11 cellular contexts compared by ENCODE assay signal in genomic region chr18:63238711-63239110, GRCh38.
A peak's percentile ranks its signal among the peaks of the same experiment; 100 is the strongest.
DNase-seq lines count a peak whose midpoint lies in the region; ATAC-seq and TF ChIP-seq lines count a peak whose summit lies in the region.
"Had no signal": no experiment of that assay in that cellular context is flagged by ENCODE, and none has a peak within 500 bp of the region (broad histone marks: within the 10 kb centered on the region; RNA-seq: fewer than 3 reads in every experiment).

No MANE protein-coding gene starts in this region.

- no peaks in the 10 kb centered on the region for H3K9me2 ChIP-seq in PC-3 (replicated peaks; ENCODE audit: low read length)

- peaks cover 6% of the 10 kb centered on the region for H3K36me3 ChIP-seq in CD8-positive, alpha-beta T cell (ENCODE audit: insufficient read depth, low read length)
- H3K36me3 ChIP-seq in PC-3 (ENCODE audit: low read depth, low read length) (no peaks in the 10 kb centered on the region), esophagus squamous epithelium (no peaks in the 10 kb centered on the region), prostate gland (no peaks in the 10 kb centered on the region)

- TF ChIP-seq CTCF in CD8-positive, alpha-beta T cell (IDR thresholded peaks at IDR 0.05), result no peak
- no peak for TF ChIP-seq CTCF in PC-3 (conservative IDR thresholded peaks at IDR 0.05; ENCODE audit: low read depth, low read length)
- no peak for TF ChIP-seq CTCF in esophagus squamous epithelium (IDR thresholded peaks at IDR 0.05)
- no peak for TF ChIP-seq CTCF in prostate gland (IDR thresholded peaks at IDR 0.05)

- POLR2A ChIA-PET in CD8-positive, alpha-beta T cell (lab: Charles Lee), result no interaction called here
- POLR2A ChIA-PET in PC-3 (lab: Charles Lee; ENCODE audit: unreplicated experiment), result no interaction called here

- peaks cover 51% of the 10 kb centered on the region for H3K4me1 Mint-ChIP-seq in CD8-positive, alpha-beta T cell (ENCODE audit: low read depth)
- peaks cover 51% of the 10 kb centered on the region for H3K4me1 Mint-ChIP-seq in activated CD4-positive, alpha-beta T cell treated with anti-CD3 and anti-CD28 coated beads, Interleukin-2, amount 10 ng/mL, durations not matched to agents 24 days and 14 days

- H3K4me1 ChIP-seq in CD8-positive, alpha-beta T cell (ENCODE audit: insufficient read depth, low read length), result peaks cover 17% of the 10 kb centered on the region
- peaks cover 19% of the 10 kb centered on the region for H3K4me1 ChIP-seq in PC-3 (ENCODE audit: insufficient read depth, low read length)
- H3K4me1 ChIP-seq in esophagus squamous epithelium, result peaks cover 15 to 30% (median 15%) of the 10 kb centered on the region in 3 donors
- H3K4me1 ChIP-seq in prostate gland (replicated peaks), result no peaks in the 10 kb centered on the region

- TF ChIP-seq POLR2A in esophagus squamous epithelium (IDR thresholded peaks at IDR 0.05) (no peak), prostate gland (IDR thresholded peaks at IDR 0.05) (no peak)

- H3K4me3 Mint-ChIP-seq in CD8-positive, alpha-beta T cell, result no peak overlapping the region
- H3K4me3 Mint-ChIP-seq in activated CD4-positive, alpha-beta T cell treated with anti-CD3 and anti-CD28 coated beads, Interleukin-2, amount 10 ng/mL, durations not matched to agents 24 days and 14 days, result no peak overlapping the region
- H3K4me3 Mint-ChIP-seq: natural killer cell treated with Interleukin-12 subunit alpha and Interleukin-12 subunit beta and Interleukin-15 and Interleukin-18, amount 100 ng/mL, for 72 hours had no signal

- peak overlapping the region; percentile 72 for H3K4me2 ChIP-seq in PC-3 (ENCODE audit: low read length)

- BruUV-seq in PC-3 (replicated peaks; lab: Mats Ljungman, UMichigan), result no TSS peak

- peaks cover 4% of the 10 kb centered on the region for H3K9me3 Mint-ChIP-seq in CD8-positive, alpha-beta T cell
- H3K9me3 Mint-ChIP-seq in activated CD4-positive, alpha-beta T cell treated with anti-CD3 and anti-CD28 coated beads, Interleukin-2, amount 10 ng/mL, durations not matched to agents 24 days and 14 days, result peaks cover 10% of the 10 kb centered on the region
- H3K9me3 Mint-ChIP-seq: natural killer cell treated with Interleukin-12 subunit alpha and Interleukin-12 subunit beta and Interleukin-15 and Interleukin-18, amount 100 ng/mL, for 72 hours had no signal

- no peak for ATAC-seq in CD8-positive, alpha-beta T cell
- ATAC-seq in PC-3, result no peak
- ATAC-seq: activated CD4-positive, CD25-positive, alpha-beta regulatory T cell treated with anti-CD3 and anti-CD28 coated beads, Interleukin-2, amount 50 U/mL, for 24 hours; natural killer cell treated with Interleukin-12 subunit alpha and Interleukin-12 subunit beta and Interleukin-15 and Interleukin-18, amount 100 ng/mL, for 72 hours had no signal

- no peaks in the 10 kb centered on the region for H4K20me1 ChIP-seq in PC-3 (ENCODE audit: low read length)

- peaks cover 51% of the 10 kb centered on the region for H3K36me3 Mint-ChIP-seq in CD8-positive, alpha-beta T cell
- peaks cover 76% of the 10 kb centered on the region for H3K36me3 Mint-ChIP-seq in activated CD4-positive, alpha-beta T cell treated with anti-CD3 and anti-CD28 coated beads, Interleukin-2, amount 10 ng/mL, durations not matched to agents 24 days and 14 days (ENCODE audit: low read depth)

- no peaks in the 10 kb centered on the region for H3F3A ChIP-seq in PC-3 (ENCODE audit: low read length, unreplicated experiment)

- H3K4me3 ChIP-seq in CD8-positive, alpha-beta T cell (ENCODE audit: low read depth, low read length), result no peak overlapping the region
- H3K4me3 ChIP-seq in PC-3 (ENCODE audit: low read length) (peak overlapping the region; percentile 45; the same call in 1 of the 2 replicates), esophagus squamous epithelium (no peak overlapping the region), prostate gland (no peak overlapping the region)

- DNase-seq in CD8-positive, alpha-beta T cell, result no peak
- DNase-seq in PC-3, result no peak
- DNase-seq in esophagus squamous epithelium (lab: John Stamatoyannopoulos, UW), result no peak
- no peak for DNase-seq in prostate gland (ENCODE audit: low spot score)
- no peak for DNase-seq in T-helper 2 cell
- no peak for DNase-seq in NCI-H524 (lab: John Stamatoyannopoulos, UW)
- DNase-seq in CD1c-positive myeloid dendritic cell (ENCODE audit: extremely low spot score), result no peak
- no peak for DNase-seq in activated CD4-positive, alpha-beta T cell treated with anti-CD3 and anti-CD28 coated beads, Interleukin-2, amount 10 ng/mL, durations not matched to agents 24 days and 14 days
- DNase-seq: NCI-H2029 treated with DMSO at 0.1 percent for 48 hours had no signal

- H3K9ac ChIP-seq in PC-3 (ENCODE audit: low read length), result no peak overlapping the region

- H3K27ac Mint-ChIP-seq in CD8-positive, alpha-beta T cell, result peak overlapping the region; percentile 64
- no peak overlapping the region for H3K27ac Mint-ChIP-seq in activated CD4-positive, alpha-beta T cell treated with anti-CD3 and anti-CD28 coated beads, Interleukin-2, amount 10 ng/mL, durations not matched to agents 24 days and 14 days
- H3K27ac Mint-ChIP-seq: natural killer cell treated with Interleukin-12 subunit alpha and Interleukin-12 subunit beta and Interleukin-15 and Interleukin-18, amount 100 ng/mL, for 72 hours had no signal

- intact Hi-C loops in CD8-positive, alpha-beta T cell (cut with DNase I, micrococcal nuclease), result no loop called here
- intact Hi-C loops in PC-3 (cut with micrococcal nuclease) (loop anchor here (5.0 kb wide), 1 partner anchor 84 kb away; no protein-coding TSS in a partner anchor), esophagus squamous epithelium (cut with DNase I) (no loop called here), prostate gland (cut with DNase I) (loop anchor here (5.0 kb wide), 2 partner anchors 61 to 79 kb away; partner anchors contain the start of gene BCL2)
- intact Hi-C loops in activated CD4-positive, alpha-beta T cell treated with anti-CD3 and anti-CD28 coated beads, Interleukin-2, amount 10 ng/mL, durations not matched to agents 24 days and 14 days (cut with micrococcal nuclease), result no loop called here

- no peaks in the 10 kb centered on the region for H3K27me3 Mint-ChIP-seq in CD8-positive, alpha-beta T cell (ENCODE audit: low read depth)
- H3K27me3 Mint-ChIP-seq in activated CD4-positive, alpha-beta T cell treated with anti-CD3 and anti-CD28 coated beads, Interleukin-2, amount 10 ng/mL, durations not matched to agents 24 days and 14 days, result no peaks in the 10 kb centered on the region
- H3K27me3 Mint-ChIP-seq: natural killer cell treated with Interleukin-12 subunit alpha and Interleukin-12 subunit beta and Interleukin-15 and Interleukin-18, amount 100 ng/mL, for 72 hours had no signal

- H3K9me3 ChIP-seq in CD8-positive, alpha-beta T cell (ENCODE audit: low read length), result no peaks in the 10 kb centered on the region
- H3K9me3 ChIP-seq in PC-3 (ENCODE audit: low read length) (no peaks in the 10 kb centered on the region), esophagus squamous epithelium (no peaks in the 10 kb centered on the region), prostate gland (no peaks in the 10 kb centered on the region)

- H3K79me2 ChIP-seq in PC-3 (ENCODE audit: low read length), result no peaks in the 10 kb centered on the region

- CTCF ChIA-PET in CD8-positive, alpha-beta T cell (lab: Charles Lee), result no interaction called here
- CTCF ChIA-PET in PC-3 (lab: Charles Lee), result no interaction called here

- H2AFZ ChIP-seq in PC-3 (ENCODE audit: low read length), result peak overlapping the region; percentile 71; the same call in 1 of the 2 replicates

- H3K27me3 ChIP-seq in CD8-positive, alpha-beta T cell (ENCODE audit: insufficient read depth, low read length), result no peaks in the 10 kb centered on the region
- no peaks in the 10 kb centered on the region for H3K27me3 ChIP-seq in PC-3 (ENCODE audit: low read length)
- H3K27me3 ChIP-seq in esophagus squamous epithelium, result no peaks in the 10 kb centered on the region
- H3K27me3 ChIP-seq in prostate gland (replicated peaks; ENCODE audit: insufficient read depth), result no peaks in the 10 kb centered on the region

- WGBS in esophagus squamous epithelium, 2 donors, result 84 to 88% methylated on average over 6 to 8 of the region's 9 CpGs
- WGBS in prostate gland, result 76% methylated on average over 9 of the region's 9 CpGs

- no peak overlapping the region for H3K27ac ChIP-seq in CD8-positive, alpha-beta T cell (ENCODE audit: low read depth, low read length)
- H3K27ac ChIP-seq in PC-3 (ENCODE audit: low read length) (no peak overlapping the region), esophagus squamous epithelium (peak overlapping the region; percentile 53 to 84 (median 80)), prostate gland (peak overlapping the region; percentile 58 to 84)

Comparison
In these comparisons a context has a peak if more than half of its experiments do, and no peak if none do; other contexts are left out.
1. H3K27ac ChIP-seq: peak in esophagus squamous epithelium (4 of 4) and prostate gland (2 of 2); none in CD8-positive, alpha-beta T cell (single experiment) and PC-3 (single experiment).
2. intact Hi-C loops: an anchor here in PC-3 (5.0 kb wide) and prostate gland (5.0 kb wide); none called in CD8-positive, alpha-beta T cell, esophagus squamous epithelium and activated CD4-positive, alpha-beta T cell treated with anti-CD3 and anti-CD28 coated beads, Interleukin-2, amount 10 ng/mL, durations not matched to agents 24 days and 14 days.